ENCODE assay signal across 17 cellular contexts in the genomic region with DNA sequence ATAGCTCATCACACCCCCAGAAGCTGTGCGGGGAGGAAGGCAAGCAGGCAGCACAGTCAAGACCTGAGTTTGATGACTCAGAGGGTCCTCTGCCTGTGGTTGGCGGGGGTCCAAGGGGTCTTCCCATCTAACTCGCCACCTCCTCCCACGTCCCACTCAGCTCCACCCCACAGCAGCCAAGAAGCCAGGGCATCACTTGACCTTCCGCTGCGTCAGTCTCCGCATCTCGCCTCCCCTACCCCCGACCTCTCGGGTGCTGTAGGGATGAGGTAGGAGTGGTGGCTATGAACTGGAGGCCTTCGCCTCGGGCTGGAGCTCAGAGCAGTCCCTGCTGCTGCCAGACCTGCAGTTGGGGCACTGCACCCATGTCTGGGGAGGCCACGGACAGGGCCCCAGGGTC.
A peak's percentile ranks its signal among the peaks of the same experiment; 100 is the strongest.
DNase-seq lines count a peak whose midpoint lies in the region; ATAC-seq, FAIRE-seq and TF ChIP-seq lines count a peak whose summit lies in the region.
"Had no signal": no experiment of that assay in that cellular context is flagged by ENCODE, and none has a peak within 500 bp of the region (broad histone marks: within the 10 kb centered on the region; RNA-seq: fewer than 3 reads in every experiment).

No MANE protein-coding gene starts in this region.

- POLR2A ChIA-PET in H1 (lab: Charles Lee; ENCODE audit: partially characterized antibody) (interaction anchor here (1.2 kb wide), 1 partner anchor 90 kb away, joined by 4 read pairs; no protein-coding TSS in a partner anchor), SK-N-SH (lab: Yijun Ruan, JAX) (interaction anchor here (0.5 kb wide), 1 partner anchor 96 kb away, joined by 4 read pairs; no protein-coding TSS in a partner anchor)

- no peaks in the 10 kb centered on the region for H3K79me1 ChIP-seq in H1 (ENCODE audit: low read depth, low read length)

- H4K20me1 ChIP-seq in H1 (replicated peaks in 1 of 2; ENCODE audit: control insufficient read depth in 1 of 2, insufficient read depth in 2 of 2, low read length in 2 of 2) (no peaks in the 10 kb centered on the region), SK-N-SH (ENCODE audit: insufficient read depth) (no peaks in the 10 kb centered on the region)

- H2AFZ ChIP-seq in H1 (ENCODE audit: low read length): no peak overlapping the region
- H2AFZ ChIP-seq in SK-N-SH (ENCODE audit: low read depth): no peak overlapping the region
- H2AFZ ChIP-seq: PC-9 had no signal

- no peak for TF ChIP-seq EP300 in H1 (IDR thresholded peaks at IDR 0.05; ENCODE audit: borderline replicate concordance in 1 of 2, low read depth in 2 of 2, low read length in 2 of 2)
- TF ChIP-seq EP300 in upper lobe of left lung (IDR thresholded peaks at IDR 0.05): no peak
- no peak for TF ChIP-seq EP300 in SK-N-SH (IDR thresholded peaks at IDR 0.05; ENCODE audit: borderline replicate concordance in 1 of 2, low read depth in 1 of 2, low read length in 1 of 2)

- no peak overlapping the region for H2BK5ac ChIP-seq in H1 (ENCODE audit: low read depth, low read length)

- no peak for ATAC-seq in upper lobe of left lung (ENCODE audit: low FRiP score in 2 of 2)
- ATAC-seq: activated CD8-positive, alpha-beta T cell treated with anti-CD3 and anti-CD28 coated beads, Interleukin-2, amount 10 ng/mL, durations not matched to agents 7 days and 5 days; activated naive CD4-positive, alpha-beta T cell treated with anti-CD3 and anti-CD28 coated beads, Interleukin-2, amount 50 U/mL, for 72 hours had no signal

- H3K4me1 ChIP-seq in H1 (replicated peaks in 1 of 4; ENCODE audit: control insufficient read depth in 3 of 4, insufficient read depth in 4 of 4, low read length in 3 of 4): peaks cover 0 to 3% (median 2%) of the 10 kb centered on the region in 4 experiments; a peak in 3 of 7 replicates
- H3K4me1 ChIP-seq in upper lobe of left lung: peaks cover 10 to 16% (median 13%) of the 10 kb centered on the region in 4 donors
- H3K4me1 ChIP-seq in SK-N-SH (ENCODE audit: control insufficient read depth in 1 of 2, insufficient read depth in 2 of 2, low read depth in 1 of 2, low read length in 1 of 2): no peaks in the 10 kb centered on the region
- H3K4me1 ChIP-seq: Caco-2 had no signal

- no peak overlapping the region for H3K4me3 Mint-ChIP-seq in activated naive CD4-positive, alpha-beta T cell treated with anti-CD3 and anti-CD28 coated beads, Interleukin-2, amount 10 ng/mL, durations not matched to agents 7 days and 5 days
- H3K4me3 Mint-ChIP-seq in nephron progenitor cell: no peak overlapping the region
- H3K4me3 Mint-ChIP-seq: activated CD8-positive, alpha-beta T cell treated with anti-CD3 and anti-CD28 coated beads, Interleukin-2, amount 10 ng/mL, durations not matched to agents 7 days and 5 days had no signal

- H3K23ac ChIP-seq in H1 (ENCODE audit: insufficient read length): no peak overlapping the region

- H3K4ac ChIP-seq in H1 (replicated peaks; ENCODE audit: insufficient read length, low read depth, low read length): no peak overlapping the region

- peak; percentile 13 for DNase-seq in activated naive CD4-positive, alpha-beta T cell treated with anti-CD3 and anti-CD28 coated beads, Interleukin-2, amount 10 ng/mL, durations not matched to agents 7 days and 5 days
- no peak for DNase-seq in activated naive CD4-positive, alpha-beta T cell treated with Interleukin-2 at 50 U/mL for 16 hours
- no peak for DNase-seq in H1 (ENCODE audit: low read depth in 1 of 2, low spot score in 2 of 2)
- DNase-seq in nephron progenitor cell: peak; percentile 0
- peak; percentile 14 to 39 for DNase-seq in upper lobe of left lung
- DNase-seq in SK-N-SH: no peak
- DNase-seq in caudate nucleus (lab: John Stamatoyannopoulos, UW): no peak
- DNase-seq in stimulated activated CD4-positive, alpha-beta T cell treated with anti-CD3 and anti-CD28 coated beads, Interleukin-4, amount 100 ng/mL, for 4 hours: no peak
- DNase-seq: activated CD8-positive, alpha-beta T cell treated with anti-CD3 and anti-CD28 coated beads, Interleukin-2, amount 10 ng/mL, durations not matched to agents 7 days and 5 days; H7; MM.1S; naive B cell; NCI-H2081; NCI-H69; PC-9 had no signal

- H3K9me3 ChIP-seq in H1 (ENCODE audit: insufficient read depth in 2 of 2, low read depth in 1 of 2, low read length in 1 of 2) (peaks cover 0 to 3% of the 10 kb centered on the region in 2 experiments; a peak in 1 of 4 replicates), upper lobe of left lung (no peaks in the 10 kb centered on the region), SK-N-SH (no peaks in the 10 kb centered on the region)

- WGBS in H1 (ENCODE audit: extremely low coverage in 1 of 2, insufficient coverage in 1 of 2, insufficient read length in 1 of 2, insufficient replicate concordance in 2 of 2, low coverage in 1 of 2, low lambda C conversion rate in 2 of 2, missing lambda C conversion rate in 1 of 2), 2 experiments: 91% methylated on average over 13 of the region's 13 CpGs; no CpG with 5 or more reads in 1 of the 2 experiments
- WGBS in upper lobe of left lung, 2 donors: 90 to 91% methylated on average over 11 to 13 of the region's 13 CpGs
- WGBS in SK-N-SH (ENCODE audit: low lambda C conversion rate): 80% methylated on average over 12 of the region's 13 CpGs

- H3K9me2 ChIP-seq in SK-N-SH: no peaks in the 10 kb centered on the region

- CTCF ChIA-PET in activated naive CD4-positive, alpha-beta T cell treated with anti-CD3 and anti-CD28 coated beads, Interleukin-2, amount 10 ng/mL, durations not matched to agents 7 days and 5 days (lab: Charles Lee): no interaction called here
- CTCF ChIA-PET in H1 (lab: Charles Lee; ENCODE audit: partially characterized antibody) (interaction anchor here (1.3 to 1.6 kb wide), 3 partner anchors 20 to 262 kb away, joined by 3 to 4 read pairs (median 4); no protein-coding TSS in a partner anchor), SK-N-SH (lab: Yijun Ruan, JAX) (interaction anchor here (1.4 kb wide), 1 partner anchor 262 kb away, joined by 5 read pairs; no protein-coding TSS in a partner anchor)

- H3F3A ChIP-seq in SK-N-SH (replicated peaks; ENCODE audit: insufficient read depth): no peaks in the 10 kb centered on the region

- TF ChIP-seq POLR2A in H1 (IDR thresholded peaks at IDR 0.05; ENCODE audit: control extremely low read depth in 1 of 2, low read depth in 2 of 2, low read length in 2 of 2) (no peak), upper lobe of left lung (IDR thresholded peaks at IDR 0.05) (no peak)

- H3K4me2 ChIP-seq in H1 (ENCODE audit: insufficient read depth in 1 of 2, low read depth in 2 of 2, low read length in 2 of 2) (no peak overlapping the region), SK-N-SH (no peak overlapping the region)
- H3K4me2 ChIP-seq: PC-9 had no signal

- FAIRE-seq in H1 (lab: Jason Lieb, UNC): no peak

- H2BK12ac ChIP-seq in H1 (ENCODE audit: low read depth, low read length): no peak overlapping the region

- H3K27me3 Mint-ChIP-seq in activated naive CD4-positive, alpha-beta T cell treated with anti-CD3 and anti-CD28 coated beads, Interleukin-2, amount 10 ng/mL, durations not matched to agents 7 days and 5 days: peaks cover 16% of the 10 kb centered on the region
- peaks cover 20% of the 10 kb centered on the region for H3K27me3 Mint-ChIP-seq in nephron progenitor cell (ENCODE audit: low read depth, poor library complexity)

- no peaks in the 10 kb centered on the region for H3K36me3 Mint-ChIP-seq in activated naive CD4-positive, alpha-beta T cell treated with anti-CD3 and anti-CD28 coated beads, Interleukin-2, amount 10 ng/mL, durations not matched to agents 7 days and 5 days
- H3K36me3 Mint-ChIP-seq in nephron progenitor cell (ENCODE audit: low read depth): peaks cover 12% of the 10 kb centered on the region
- H3K36me3 Mint-ChIP-seq: activated naive CD4-positive, alpha-beta T cell treated with anti-CD3 and anti-CD28 coated beads, Interleukin-2, amount 50 U/mL, for 72 hours had no signal

- H3K9me3 Mint-ChIP-seq in activated naive CD4-positive, alpha-beta T cell treated with anti-CD3 and anti-CD28 coated beads, Interleukin-2, amount 10 ng/mL, durations not matched to agents 7 days and 5 days: no peaks in the 10 kb centered on the region
- H3K9me3 Mint-ChIP-seq in nephron progenitor cell: peaks cover 15% of the 10 kb centered on the region
- H3K9me3 Mint-ChIP-seq: activated naive CD4-positive, alpha-beta T cell treated with anti-CD3 and anti-CD28 coated beads, Interleukin-2, amount 50 U/mL, for 72 hours had no signal

- no peak overlapping the region for H3K27ac Mint-ChIP-seq in activated naive CD4-positive, alpha-beta T cell treated with anti-CD3 and anti-CD28 coated beads, Interleukin-2, amount 10 ng/mL, durations not matched to agents 7 days and 5 days
- no peak overlapping the region for H3K27ac Mint-ChIP-seq in nephron progenitor cell
- H3K27ac Mint-ChIP-seq: activated CD8-positive, alpha-beta T cell treated with anti-CD3 and anti-CD28 coated beads, Interleukin-2, amount 10 ng/mL, durations not matched to agents 7 days and 5 days; activated naive CD4-positive, alpha-beta T cell treated with anti-CD3 and anti-CD28 coated beads, Interleukin-2, amount 50 U/mL, for 72 hours had no signal

- no peak overlapping the region for H3K18ac ChIP-seq in H1 (ENCODE audit: extremely low read depth, low read length)

- H3K36me3 ChIP-seq in H1 (ENCODE audit: control insufficient read depth in 2 of 4, insufficient read depth in 4 of 4, low read length in 3 of 4) (no peaks in the 10 kb centered on the region), upper lobe of left lung (no peaks in the 10 kb centered on the region), SK-N-SH (replicated peaks in 1 of 2; ENCODE audit: control insufficient read depth in 1 of 2, insufficient read depth in 2 of 2, low read length in 1 of 2) (no peaks in the 10 kb centered on the region)

- H3K27ac ChIP-seq in H1 (ENCODE audit: low read depth, low read length): no peak overlapping the region
- H3K27ac ChIP-seq in upper lobe of left lung: no peak overlapping the region
- H3K27ac ChIP-seq in SK-N-SH (ENCODE audit: low read depth in 2 of 2, low read length in 1 of 2): no peak overlapping the region
- H3K27ac ChIP-seq in caudate nucleus (ENCODE audit: low read depth, low read length): no peak overlapping the region
- H3K27ac ChIP-seq: PC-9 had no signal

- no peak overlapping the region for H4K5ac ChIP-seq in H1 (ENCODE audit: insufficient read length, low read depth, low read length)

- no peaks in the 10 kb centered on the region for H3K79me2 ChIP-seq in H1 (ENCODE audit: control insufficient read depth in 1 of 2, insufficient read depth in 2 of 2, low read length in 2 of 2)
- H3K79me2 ChIP-seq in SK-N-SH (ENCODE audit: insufficient read depth): no peaks in the 10 kb centered on the region

- TF ChIP-seq RAD21 in H1 (IDR thresholded peaks at IDR 0.05 in 1 of 2, conservative IDR thresholded peaks at IDR 0.05 in 1 of 2; ENCODE audit: low read depth in 2 of 2, low read length in 2 of 2) (no peak), SK-N-SH (IDR thresholded peaks at IDR 0.05; ENCODE audit: low read length) (no peak)

- H3K27me3 ChIP-seq in H1 (replicated peaks in 1 of 4; ENCODE audit: control insufficient read depth in 3 of 4, extremely low read depth in 1 of 4, insufficient read depth in 3 of 4, low read length in 3 of 4) (peaks cover 0 to 38% (median 23%) of the 10 kb centered on the region in 4 experiments; a peak in 5 of 7 replicates), upper lobe of left lung (no peaks in the 10 kb centered on the region), SK-N-SH (ENCODE audit: insufficient read depth) (no peaks in the 10 kb centered on the region)

- TF ChIP-seq CTCF in H1 (IDR thresholded peaks at IDR 0.05; ENCODE audit: control extremely low read depth in 1 of 3, insufficient read depth in 1 of 3, low read depth in 1 of 3, low read length in 3 of 3) (no peak), nephron progenitor cell (IDR thresholded peaks at IDR 0.05) (no peak), upper lobe of left lung (IDR thresholded peaks at IDR 0.05) (no peak), SK-N-SH (IDR thresholded peaks at IDR 0.05) (no peak)

- H2BK120ac ChIP-seq in H1 (replicated peaks; ENCODE audit: low read depth, low read length): no peak overlapping the region

- H3K14ac ChIP-seq in H1 (ENCODE audit: insufficient read length): no peak overlapping the region

- peak overlapping the region; percentile 21; the same call in 1 of the 2 replicates for H4K8ac ChIP-seq in H1 (ENCODE audit: extremely low read depth, insufficient read depth, low read length)

- H3K9ac ChIP-seq in H1 (replicated peaks in 1 of 4; ENCODE audit: extremely low read depth in 1 of 4, low read depth in 3 of 4, low read length in 3 of 4): no peak overlapping the region
- no peak overlapping the region for H3K9ac ChIP-seq in SK-N-SH

- peak overlapping the region; percentile 17 for H4K91ac ChIP-seq in H1 (replicated peaks; ENCODE audit: insufficient read length, low read length)

- H2AK5ac ChIP-seq in H1 (ENCODE audit: low read depth, low read length): no peak overlapping the region

- peaks cover 3% of the 10 kb centered on the region for H3K4me1 Mint-ChIP-seq in activated naive CD4-positive, alpha-beta T cell treated with anti-CD3 and anti-CD28 coated beads, Interleukin-2, amount 10 ng/mL, durations not matched to agents 7 days and 5 days
- H3K4me1 Mint-ChIP-seq in nephron progenitor cell: peaks cover 40% of the 10 kb centered on the region

- no peak overlapping the region for H2BK20ac ChIP-seq in H1 (ENCODE audit: low read length)

- no peak overlapping the region for H3K56ac ChIP-seq in H1 (replicated peaks; ENCODE audit: insufficient read length, low read depth, low read length)

- no peak overlapping the region for H3K4me3 ChIP-seq in H1 (ENCODE audit: extremely low read depth in 1 of 4, insufficient read depth in 2 of 4, low read depth in 3 of 4, low read length in 4 of 4)
- no peak overlapping the region for H3K4me3 ChIP-seq in upper lobe of left lung
- no peak overlapping the region for H3K4me3 ChIP-seq in SK-N-SH (ENCODE audit: low read depth in 2 of 2, low read length in 1 of 2)
- H3K4me3 ChIP-seq: PC-9 had no signal

- peaks cover 4% of the 10 kb centered on the region; the same call in 1 of the 2 replicates for H3K23me2 ChIP-seq in H1 (ENCODE audit: low read depth, low read length)

- H2BK15ac ChIP-seq in H1 (ENCODE audit: low read length): no peak overlapping the region

Comparison
In these comparisons a context has a peak if more than half of its experiments do, and no peak if none do; other contexts are left out.
1. DNase-seq: peak in activated naive CD4-positive, alpha-beta T cell treated with anti-CD3 and anti-CD28 coated beads, Interleukin-2, amount 10 ng/mL, durations not matched to agents 7 days and 5 days (single experiment), nephron progenitor cell (single experiment) and upper lobe of left lung (2 of 2); none in activated naive CD4-positive, alpha-beta T cell treated with Interleukin-2 at 50 U/mL for 16 hours (single experiment), H1 (0 of 2), SK-N-SH (single experiment), caudate nucleus (0 of 61) and stimulated activated CD4-positive, alpha-beta T cell treated with anti-CD3 and anti-CD28 coated beads, Interleukin-4, amount 100 ng/mL, for 4 hours (0 of 2).